29 cellular contexts compared by ENCODE assay signal in the genomic region with DNA sequence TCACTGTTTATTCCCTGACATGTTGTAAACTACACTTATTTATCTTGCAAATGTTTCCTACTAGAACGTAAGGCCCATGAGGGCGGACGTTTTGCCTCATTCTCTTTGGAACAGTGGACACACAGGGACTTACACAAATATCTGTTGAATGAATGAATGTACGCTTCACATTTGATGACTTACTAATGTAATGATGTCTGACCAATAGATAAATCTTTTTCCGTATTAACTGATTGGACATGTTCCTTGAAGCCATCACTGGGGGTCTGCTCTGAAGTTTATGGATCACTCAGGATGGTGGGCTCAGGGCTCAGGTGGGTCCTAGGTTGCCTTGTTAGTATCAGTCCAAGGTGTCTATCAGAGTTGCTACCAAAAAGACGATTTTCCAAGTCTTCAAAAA.
"Had no signal": no experiment of that assay in that cellular context is flagged by ENCODE, and none has a peak within 500 bp of the region (broad histone marks: within the 10 kb centered on the region; RNA-seq: fewer than 3 reads in every experiment).

No MANE protein-coding gene starts in this region.

- H3K4me3 ChIP-seq: adrenal gland, body of pancreas had no signal

- H3K27me3 ChIP-seq: adrenal gland, body of pancreas had no signal

- ATAC-seq: activated CD4-positive, alpha-beta T cell treated with anti-CD3 and anti-CD28 coated beads for 36 hours; activated CD8-positive, alpha-beta memory T cell treated with anti-CD3 and anti-CD28 coated beads, Interleukin-2, amount 10 ng/mL, durations not matched to agents 7 days and 5 days; activated CD8-positive, alpha-beta T cell treated with anti-CD3 and anti-CD28 coated beads, Interleukin-2, amount 10 ng/mL, durations not matched to agents 7 days and 5 days; activated naive CD8-positive, alpha-beta T cell treated with anti-CD3 and anti-CD28 coated beads, Interleukin-2, amount 50 U/mL, for 24 hours; body of pancreas; effector memory CD8-positive, alpha-beta T cell; T-helper 17 cell had no signal

- H3K4me1 ChIP-seq: adrenal gland, body of pancreas had no signal

- H3K27ac ChIP-seq: adrenal gland, body of pancreas, epithelial cell of prostate, WERI-Rb-1 had no signal

- H3K9me3 ChIP-seq: adrenal gland, body of pancreas had no signal

- H3K36me3 ChIP-seq: adrenal gland, WERI-Rb-1 had no signal

- DNase-seq: activated B cell treated with CpG ODN at 0.5 μM for 24 hours; activated CD4-positive, alpha-beta memory T cell treated with anti-CD3 and anti-CD28 coated beads for 36 hours; activated CD4-positive, alpha-beta T cell treated with anti-CD3 and anti-CD28 coated beads for 36 hours; activated CD4-positive, alpha-beta T cell treated with anti-CD3 and anti-CD28 coated beads, Interleukin-2, amount 10 ng/mL, durations not matched to agents 24 days and 14 days; activated CD4-positive, CD25-positive, alpha-beta regulatory T cell treated with anti-CD3 and anti-CD28 coated beads, Interleukin-2, amount 50 U/mL, for 72 hours; activated CD8-positive, alpha-beta memory T cell treated with anti-CD3 and anti-CD28 coated beads, Interleukin-2, amount 10 ng/mL, durations not matched to agents 7 days and 5 days; activated CD8-positive, alpha-beta memory T cell treated with anti-CD3 and anti-CD28 coated beads, Interleukin-2, amount 50 U/mL, for 4 hours; activated CD8-positive, alpha-beta T cell treated with anti-CD3 and anti-CD28 coated beads, Interleukin-2, amount 10 ng/mL, durations not matched to agents 7 days and 5 days; activated effector memory CD4-positive, alpha-beta T cell treated with anti-CD3 and anti-CD28 coated beads, Interleukin-2, amount 50 U/mL, for 16 hours; activated naive CD4-positive, alpha-beta T cell treated with anti-CD3 and anti-CD28 coated beads for 36 hours; activated naive CD8-positive, alpha-beta T cell treated with anti-CD3 and anti-CD28 coated beads for 36 hours; activated naive CD8-positive, alpha-beta T cell treated with anti-CD3 and anti-CD28 coated beads, Interleukin-2, amount 50 U/mL, for 24 hours; activated T-cell treated with anti-CD3 and anti-CD28 coated beads, Interleukin-2, amount 50 U/mL, for 1 hour; activated T-cell treated with anti-CD3 and anti-CD28 coated beads, Interleukin-2, amount 50 U/mL, for 48 hours; amygdala; aorta; body of pancreas; caudate nucleus; cortex of kidney; dermis blood vessel endothelial cell; effector CD4-positive, alpha-beta T cell; effector memory CD8-positive, alpha-beta T cell; foreskin fibroblast; T-helper 1 cell; T-helper 17 cell; T1000; WERI-Rb-1 had no signal
